ENCODE assay signal across 18 cellular contexts in genomic region chr18:48876590-48876989, GRCh38.
"Had no signal": no experiment of that assay in that cellular context is flagged by ENCODE, and none has a peak within 500 bp of the region (broad histone marks: within the 10 kb centered on the region; RNA-seq: fewer than 3 reads in every experiment).

No MANE protein-coding gene starts in this region.

- H3K36me3 ChIP-seq: prostate gland, uterus had no signal

- H3K36me3 Mint-ChIP-seq: activated naive CD8-positive, alpha-beta T cell had no signal

- DNase-seq: activated B cell treated with CpG ODN at 0.5 μM for 24 hours; activated CD4-positive, alpha-beta T cell treated with anti-CD3 and anti-CD28 coated beads for 48 hours; activated CD8-positive, alpha-beta memory T cell treated with anti-CD3 and anti-CD28 coated beads, Interleukin-2, amount 50 U/mL, for 4 hours; activated CD8-positive, alpha-beta T cell treated with anti-CD3 and anti-CD28 coated beads for 36 hours; activated effector memory CD4-positive, alpha-beta T cell treated with anti-CD3 and anti-CD28 coated beads, Interleukin-2, amount 50 U/mL, for 16 hours; activated T-cell treated with anti-CD3 and anti-CD28 coated beads, Interleukin-2, amount 50 U/mL, for 48 hours; amniotic stem cell; caudate nucleus; foreskin melanocyte; midbrain; nucleus accumbens; uterus had no signal

- H3K9me3 Mint-ChIP-seq: activated CD8-positive, alpha-beta T cell treated with anti-CD3 and anti-CD28 coated beads for 36 hours had no signal

- H3K27ac ChIP-seq: coronary artery, prostate gland, uterus had no signal

- H3K27me3 Mint-ChIP-seq: activated CD8-positive, alpha-beta T cell treated with anti-CD3 and anti-CD28 coated beads for 36 hours had no signal

- FAIRE-seq: endothelial cell of umbilical vein, TTC549 had no signal

- H3K4me3 ChIP-seq: coronary artery, prostate gland, uterus had no signal

- H3K27me3 ChIP-seq: uterus had no signal

- H3K4me1 ChIP-seq: prostate gland, uterus had no signal

- H3K4me3 Mint-ChIP-seq: activated B cell treated with CpG ODN at 0.5 μM for 24 hours; activated CD8-positive, alpha-beta T cell treated with anti-CD3 and anti-CD28 coated beads for 36 hours; activated naive CD8-positive, alpha-beta T cell had no signal

- ATAC-seq: activated CD8-positive, alpha-beta T cell treated with anti-CD3 and anti-CD28 coated beads for 36 hours; right cardiac atrium had no signal

- H3K27ac Mint-ChIP-seq: activated B cell treated with CpG ODN at 0.5 μM for 24 hours; activated CD8-positive, alpha-beta T cell treated with anti-CD3 and anti-CD28 coated beads for 36 hours; activated naive CD8-positive, alpha-beta T cell had no signal

- H3K9me3 ChIP-seq: prostate gland, uterus had no signal
